1 cellular context compared by ENCODE assay signal in the genomic region with DNA sequence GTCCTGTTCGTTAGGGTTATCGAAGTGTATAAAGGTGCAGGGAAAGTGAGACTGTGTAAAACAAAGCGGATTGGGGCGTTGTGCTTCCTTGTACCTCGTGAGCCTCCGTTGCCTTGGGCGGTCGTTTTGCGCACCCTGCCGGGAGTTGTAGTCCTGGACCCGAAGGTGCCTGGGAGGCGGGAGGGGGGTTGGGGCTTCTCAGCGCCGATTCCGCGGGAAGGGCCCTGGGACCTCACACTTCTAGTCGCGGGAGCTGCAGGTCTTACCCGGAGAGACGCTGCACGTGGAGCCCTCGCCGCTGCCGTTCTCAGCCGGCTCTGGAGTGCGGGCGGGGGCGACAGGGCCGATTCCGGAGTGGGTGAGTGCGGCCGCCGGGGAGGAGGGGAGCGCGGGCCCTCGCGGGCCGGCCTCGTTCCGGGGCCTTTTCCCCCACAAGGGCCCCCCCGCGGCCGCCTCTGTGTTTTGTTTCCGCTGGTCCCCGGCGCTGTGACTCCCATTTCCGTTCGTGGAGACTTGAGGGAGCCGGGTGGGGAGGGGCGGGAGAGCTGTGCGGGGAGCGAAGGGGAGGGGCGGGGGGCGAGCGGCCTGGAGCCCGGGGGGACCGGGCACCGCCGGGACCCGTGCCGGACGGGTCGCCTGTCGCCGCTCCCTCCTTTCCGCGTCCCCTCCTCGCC.
TF ChIP-seq lines count a peak whose summit lies in the region.

No MANE protein-coding gene starts in this region.

TF ChIP-seq in HepG2, 621 proteins besides CTCF, POLR2A, EP300 and RAD21 (continued from another document):
- TF ChIP-seq, protein P1, sequence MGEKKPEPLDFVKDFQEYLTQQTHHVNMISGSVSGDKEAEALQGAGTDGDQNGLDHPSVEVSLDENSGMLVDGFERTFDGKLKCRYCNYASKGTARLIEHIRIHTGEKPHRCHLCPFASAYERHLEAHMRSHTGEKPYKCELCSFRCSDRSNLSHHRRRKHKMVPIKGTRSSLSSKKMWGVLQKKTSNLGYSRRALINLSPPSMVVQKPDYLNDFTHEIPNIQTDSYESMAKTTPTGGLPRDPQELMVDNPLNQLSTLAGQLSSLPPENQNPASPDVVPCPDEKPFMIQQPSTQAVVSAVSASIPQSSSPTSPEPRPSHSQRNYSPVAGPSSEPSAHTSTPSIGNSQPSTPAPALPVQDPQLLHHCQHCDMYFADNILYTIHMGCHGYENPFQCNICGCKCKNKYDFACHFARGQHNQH (CRISPR knock-in tag; IDR thresholded peaks at IDR 0.05) = 0 out of 2 replicates have a peak, but pooled peaks have one; percentile 12
- TF ChIP-seq MYNN (CRISPR knock-in tag; IDR thresholded peaks at IDR 0.05; ENCODE audit: low read depth) = no peak
- TF ChIP-seq ZNF788 (CRISPR knock-in tag; IDR thresholded peaks at IDR 0.05; ENCODE audit: borderline replicate concordance) = 0 out of 2 replicates have a peak, but pooled peaks have one; percentile 53
- no peak for TF ChIP-seq NKX3-1 (CRISPR knock-in tag; IDR thresholded peaks at IDR 0.05)
- TF ChIP-seq, protein P2, sequence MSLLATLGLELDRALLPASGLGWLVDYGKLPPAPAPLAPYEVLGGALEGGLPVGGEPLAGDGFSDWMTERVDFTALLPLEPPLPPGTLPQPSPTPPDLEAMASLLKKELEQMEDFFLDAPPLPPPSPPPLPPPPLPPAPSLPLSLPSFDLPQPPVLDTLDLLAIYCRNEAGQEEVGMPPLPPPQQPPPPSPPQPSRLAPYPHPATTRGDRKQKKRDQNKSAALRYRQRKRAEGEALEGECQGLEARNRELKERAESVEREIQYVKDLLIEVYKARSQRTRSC (CRISPR knock-in tag; IDR thresholded peaks at IDR 0.05; ENCODE audit: low read depth) = 0 out of 2 replicates have a peak, but pooled peaks have one; percentile 58
- TF ChIP-seq, protein P3, sequence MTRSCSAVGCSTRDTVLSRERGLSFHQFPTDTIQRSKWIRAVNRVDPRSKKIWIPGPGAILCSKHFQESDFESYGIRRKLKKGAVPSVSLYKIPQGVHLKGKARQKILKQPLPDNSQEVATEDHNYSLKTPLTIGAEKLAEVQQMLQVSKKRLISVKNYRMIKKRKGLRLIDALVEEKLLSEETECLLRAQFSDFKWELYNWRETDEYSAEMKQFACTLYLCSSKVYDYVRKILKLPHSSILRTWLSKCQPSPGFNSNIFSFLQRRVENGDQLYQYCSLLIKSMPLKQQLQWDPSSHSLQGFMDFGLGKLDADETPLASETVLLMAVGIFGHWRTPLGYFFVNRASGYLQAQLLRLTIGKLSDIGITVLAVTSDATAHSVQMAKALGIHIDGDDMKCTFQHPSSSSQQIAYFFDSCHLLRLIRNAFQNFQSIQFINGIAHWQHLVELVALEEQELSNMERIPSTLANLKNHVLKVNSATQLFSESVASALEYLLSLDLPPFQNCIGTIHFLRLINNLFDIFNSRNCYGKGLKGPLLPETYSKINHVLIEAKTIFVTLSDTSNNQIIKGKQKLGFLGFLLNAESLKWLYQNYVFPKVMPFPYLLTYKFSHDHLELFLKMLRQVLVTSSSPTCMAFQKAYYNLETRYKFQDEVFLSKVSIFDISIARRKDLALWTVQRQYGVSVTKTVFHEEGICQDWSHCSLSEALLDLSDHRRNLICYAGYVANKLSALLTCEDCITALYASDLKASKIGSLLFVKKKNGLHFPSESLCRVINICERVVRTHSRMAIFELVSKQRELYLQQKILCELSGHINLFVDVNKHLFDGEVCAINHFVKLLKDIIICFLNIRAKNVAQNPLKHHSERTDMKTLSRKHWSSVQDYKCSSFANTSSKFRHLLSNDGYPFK (CRISPR knock-in tag; IDR thresholded peaks at IDR 0.05; ENCODE audit: borderline replicate concordance) = peak; percentile 70; the same call in 1 of the 2 replicates
- TF ChIP-seq, protein P4, sequence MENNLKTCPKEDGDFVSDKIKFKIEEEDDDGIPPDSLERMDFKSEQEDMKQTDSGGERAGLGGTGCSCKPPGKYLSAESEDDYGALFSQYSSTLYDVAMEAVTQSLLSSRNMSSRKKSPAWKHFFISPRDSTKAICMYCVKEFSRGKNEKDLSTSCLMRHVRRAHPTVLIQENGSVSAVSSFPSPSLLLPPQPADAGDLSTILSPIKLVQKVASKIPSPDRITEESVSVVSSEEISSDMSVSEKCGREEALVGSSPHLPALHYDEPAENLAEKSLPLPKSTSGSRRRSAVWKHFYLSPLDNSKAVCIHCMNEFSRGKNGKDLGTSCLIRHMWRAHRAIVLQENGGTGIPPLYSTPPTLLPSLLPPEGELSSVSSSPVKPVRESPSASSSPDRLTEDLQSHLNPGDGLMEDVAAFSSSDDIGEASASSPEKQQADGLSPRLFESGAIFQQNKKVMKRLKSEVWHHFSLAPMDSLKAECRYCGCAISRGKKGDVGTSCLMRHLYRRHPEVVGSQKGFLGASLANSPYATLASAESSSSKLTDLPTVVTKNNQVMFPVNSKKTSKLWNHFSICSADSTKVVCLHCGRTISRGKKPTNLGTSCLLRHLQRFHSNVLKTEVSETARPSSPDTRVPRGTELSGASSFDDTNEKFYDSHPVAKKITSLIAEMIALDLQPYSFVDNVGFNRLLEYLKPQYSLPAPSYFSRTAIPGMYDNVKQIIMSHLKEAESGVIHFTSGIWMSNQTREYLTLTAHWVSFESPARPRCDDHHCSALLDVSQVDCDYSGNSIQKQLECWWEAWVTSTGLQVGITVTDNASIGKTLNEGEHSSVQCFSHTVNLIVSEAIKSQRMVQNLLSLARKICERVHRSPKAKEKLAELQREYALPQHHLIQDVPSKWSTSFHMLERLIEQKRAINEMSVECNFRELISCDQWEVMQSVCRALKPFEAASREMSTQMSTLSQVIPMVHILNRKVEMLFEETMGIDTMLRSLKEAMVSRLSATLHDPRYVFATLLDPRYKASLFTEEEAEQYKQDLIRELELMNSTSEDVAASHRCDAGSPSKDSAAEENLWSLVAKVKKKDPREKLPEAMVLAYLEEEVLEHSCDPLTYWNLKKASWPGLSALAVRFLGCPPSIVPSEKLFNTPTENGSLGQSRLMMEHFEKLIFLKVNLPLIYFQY (CRISPR knock-in tag; IDR thresholded peaks at IDR 0.05; ENCODE audit: borderline replicate concordance) = 0 out of 2 replicates have a peak, but pooled peaks have one; percentile 13
- TF ChIP-seq HNF4G (IDR thresholded peaks at IDR 0.05; ENCODE audit: borderline replicate concordance, low read depth, low read length) = no peak
- TF ChIP-seq HNF4G (CRISPR knock-in tag; IDR thresholded peaks at IDR 0.05; ENCODE audit: borderline replicate concordance, low read depth) = no peak
- no peak; the same call in 1 of the 2 replicates for TF ChIP-seq RXRA (CRISPR knock-in tag; IDR thresholded peaks at IDR 0.05)
- TF ChIP-seq ZNF253 (CRISPR knock-in tag; IDR thresholded peaks at IDR 0.05; ENCODE audit: borderline replicate concordance) = no peak
- no peak for TF ChIP-seq ZNF652 (CRISPR knock-in tag; IDR thresholded peaks at IDR 0.05; ENCODE audit: borderline replicate concordance, low read depth)
- TF ChIP-seq ZFP36L2 (CRISPR knock-in tag; IDR thresholded peaks at IDR 0.05) = no peak
- TF ChIP-seq SP1 (IDR thresholded peaks at IDR 0.05) = no peak
- no peak for TF ChIP-seq SP1 (CRISPR knock-in tag; IDR thresholded peaks at IDR 0.05)
- no peak for TF ChIP-seq KDM6A (CRISPR knock-in tag; IDR thresholded peaks at IDR 0.05; ENCODE audit: low read depth)
- TF ChIP-seq, protein P5, sequence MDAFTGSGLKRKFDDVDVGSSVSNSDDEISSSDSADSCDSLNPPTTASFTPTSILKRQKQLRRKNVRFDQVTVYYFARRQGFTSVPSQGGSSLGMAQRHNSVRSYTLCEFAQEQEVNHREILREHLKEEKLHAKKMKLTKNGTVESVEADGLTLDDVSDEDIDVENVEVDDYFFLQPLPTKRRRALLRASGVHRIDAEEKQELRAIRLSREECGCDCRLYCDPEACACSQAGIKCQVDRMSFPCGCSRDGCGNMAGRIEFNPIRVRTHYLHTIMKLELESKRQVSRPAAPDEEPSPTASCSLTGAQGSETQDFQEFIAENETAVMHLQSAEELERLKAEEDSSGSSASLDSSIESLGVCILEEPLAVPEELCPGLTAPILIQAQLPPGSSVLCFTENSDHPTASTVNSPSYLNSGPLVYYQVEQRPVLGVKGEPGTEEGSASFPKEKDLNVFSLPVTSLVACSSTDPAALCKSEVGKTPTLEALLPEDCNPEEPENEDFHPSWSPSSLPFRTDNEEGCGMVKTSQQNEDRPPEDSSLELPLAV (CRISPR knock-in tag; conservative IDR thresholded peaks at IDR 0.05; ENCODE audit: low read depth) = no peak
- TF ChIP-seq SIN3A (IDR thresholded peaks at IDR 0.05; ENCODE audit: borderline replicate concordance, low read depth, low read length) = 0 out of 2 replicates have a peak, but pooled peaks have one; percentile 34
- TF ChIP-seq SP140L (CRISPR knock-in tag; IDR thresholded peaks at IDR 0.05; ENCODE audit: borderline replicate concordance) = no peak
- TF ChIP-seq, protein P6, sequence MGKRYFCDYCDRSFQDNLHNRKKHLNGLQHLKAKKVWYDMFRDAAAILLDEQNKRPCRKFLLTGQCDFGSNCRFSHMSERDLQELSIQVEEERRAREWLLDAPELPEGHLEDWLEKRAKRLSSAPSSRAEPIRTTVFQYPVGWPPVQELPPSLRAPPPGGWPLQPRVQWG (CRISPR knock-in tag; IDR thresholded peaks at IDR 0.05; ENCODE audit: borderline replicate concordance, low read depth) = no peak
- TF ChIP-seq ATAD3A (CRISPR knock-in tag; IDR thresholded peaks at IDR 0.05) = no peak
- TF ChIP-seq ZFYVE20 (CRISPR knock-in tag; IDR thresholded peaks at IDR 0.05; ENCODE audit: borderline replicate concordance, low read depth) = no peak
- TF ChIP-seq ZNF264 (CRISPR knock-in tag; IDR thresholded peaks at IDR 0.05) = peak; percentile 8; the same call in 1 of the 2 replicates
- TF ChIP-seq ZNF383 (CRISPR knock-in tag; IDR thresholded peaks at IDR 0.05; ENCODE audit: borderline replicate concordance) = no peak
- TF ChIP-seq ZNF790 (CRISPR knock-in tag; IDR thresholded peaks at IDR 0.05; ENCODE audit: borderline replicate concordance) = no peak
- TF ChIP-seq ELF4 (CRISPR knock-in tag; IDR thresholded peaks at IDR 0.05; ENCODE audit: borderline replicate concordance) = peak; percentile 70; the same call in 1 of the 2 replicates
- TF ChIP-seq, protein P7, sequence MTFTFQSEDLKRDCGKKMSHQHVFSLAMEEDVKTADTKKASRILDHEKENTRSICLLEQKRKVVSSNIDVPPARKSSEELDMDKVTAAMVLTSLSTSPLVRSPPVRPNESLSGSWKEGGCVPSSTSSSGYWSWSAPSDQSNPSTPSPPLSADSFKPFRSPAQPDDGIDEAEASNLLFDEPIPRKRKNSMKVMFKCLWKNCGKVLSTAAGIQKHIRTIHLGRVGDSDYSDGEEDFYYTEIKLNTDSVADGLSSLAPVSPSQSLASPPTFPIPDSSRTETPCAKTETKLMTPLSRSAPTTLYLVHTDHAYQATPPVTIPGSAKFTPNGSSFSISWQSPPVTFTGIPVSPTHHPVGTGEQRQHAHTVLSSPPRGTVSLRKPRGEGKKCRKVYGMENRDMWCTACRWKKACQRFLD (CRISPR knock-in tag; IDR thresholded peaks at IDR 0.05; ENCODE audit: borderline replicate concordance) = no peak
- TF ChIP-seq SMARCC2 (IDR thresholded peaks at IDR 0.05) = no peak
- no peak for TF ChIP-seq RORA (CRISPR knock-in tag; IDR thresholded peaks at IDR 0.05)
- TF ChIP-seq TEAD3 (CRISPR knock-in tag; optimal IDR thresholded peaks at IDR 0.05; ENCODE audit: borderline replicate concordance) = no peak
- 0 out of 2 replicates have a peak, but pooled peaks have one; percentile 44 for TF ChIP-seq MAZ (IDR thresholded peaks at IDR 0.05; ENCODE audit: borderline replicate concordance, low read depth, low read length)
- TF ChIP-seq MAZ (CRISPR knock-in tag; IDR thresholded peaks at IDR 0.05; ENCODE audit: low read depth) = peak; percentile 55; the same call in 1 of the 2 replicates
- TF ChIP-seq, protein P8, sequence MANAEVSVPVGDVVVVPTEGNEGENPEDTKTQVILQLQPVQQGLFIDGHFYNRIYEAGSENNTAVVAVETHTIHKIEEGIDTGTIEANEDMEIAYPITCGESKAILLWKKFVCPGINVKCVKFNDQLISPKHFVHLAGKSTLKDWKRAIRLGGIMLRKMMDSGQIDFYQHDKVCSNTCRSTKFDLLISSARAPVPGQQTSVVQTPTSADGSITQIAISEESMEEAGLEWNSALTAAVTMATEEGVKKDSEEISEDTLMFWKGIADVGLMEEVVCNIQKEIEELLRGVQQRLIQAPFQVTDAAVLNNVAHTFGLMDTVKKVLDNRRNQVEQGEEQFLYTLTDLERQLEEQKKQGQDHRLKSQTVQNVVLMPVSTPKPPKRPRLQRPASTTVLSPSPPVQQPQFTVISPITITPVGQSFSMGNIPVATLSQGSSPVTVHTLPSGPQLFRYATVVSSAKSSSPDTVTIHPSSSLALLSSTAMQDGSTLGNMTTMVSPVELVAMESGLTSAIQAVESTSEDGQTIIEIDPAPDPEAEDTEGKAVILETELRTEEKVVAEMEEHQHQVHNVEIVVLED (CRISPR knock-in tag; IDR thresholded peaks at IDR 0.05; ENCODE audit: borderline replicate concordance) = no peak; the same call in 1 of the 2 replicates
TF ChIP-seq in HepG2: peak in this region for 114.
